In genomic region chr3:45552031-45552772, GRCh38 we compare ENCODE assay signal across 10 cellular contexts. TPM values are rescaled to one million over a fixed set of nuclear protein-coding genes. Genes with fewer than 3 reads are reported as not detected.
A peak's percentile ranks its signal among the peaks of the same experiment; 100 is the strongest.
DNase-seq lines count a peak whose midpoint lies in the region; ATAC-seq and TF ChIP-seq lines count a peak whose summit lies in the region.
"Had no signal": no experiment of that assay in that cellular context is flagged by ENCODE, and none has a peak within 500 bp of the region (broad histone marks: within the 10 kb centered on the region; RNA-seq: fewer than 3 reads in every experiment).

No MANE protein-coding gene starts in this region.

- no peak for TF ChIP-seq CTCF in RWPE2 (IDR thresholded peaks at IDR 0.05; ENCODE audit: poor library complexity, severe bottlenecking)
- no peak for TF ChIP-seq CTCF in right atrium auricular region (IDR thresholded peaks at IDR 0.05)

- peaks cover 33% of the 10 kb centered on the region for H3F3A ChIP-seq in GM23248 (ENCODE audit: insufficient read depth)

- H3K9me2 ChIP-seq in GM23248 (ENCODE audit: insufficient read depth), result no peaks in the 10 kb centered on the region

- peak overlapping the region; percentile 63 for H3K27ac ChIP-seq in GM23248
- H3K27ac ChIP-seq in RWPE2 (ENCODE audit: poor library complexity, severe bottlenecking), result peak overlapping the region; percentile 30
- peak overlapping the region; percentile 83 to 84 for H3K27ac ChIP-seq in right atrium auricular region

- H3K36me3 ChIP-seq in GM23248 (ENCODE audit: low read depth), result no peaks in the 10 kb centered on the region
- no peaks in the 10 kb centered on the region; the same call in 1 of the 2 replicates for H3K36me3 ChIP-seq in RWPE2 (ENCODE audit: low read depth)
- no peaks in the 10 kb centered on the region for H3K36me3 ChIP-seq in right atrium auricular region

- H3K4me2 ChIP-seq in GM23248 (ENCODE audit: unreplicated experiment), result peak overlapping the region; percentile 55

- no peak for ATAC-seq in RWPE2 (ENCODE audit: low read depth)
- ATAC-seq in HG03439 (IDR thresholded peaks at IDR 0.05; ENCODE audit: unreplicated experiment), result no peak
- ATAC-seq in GM19452 (IDR thresholded peaks at IDR 0.05; ENCODE audit: unreplicated experiment), result no peak

- H3K27me3 ChIP-seq in GM23248 (replicated peaks; ENCODE audit: insufficient read depth), result no peaks in the 10 kb centered on the region
- no peaks in the 10 kb centered on the region for H3K27me3 ChIP-seq in RWPE2 (ENCODE audit: insufficient read depth, poor library complexity, severe bottlenecking)
- H3K27me3 ChIP-seq in right atrium auricular region, result no peaks in the 10 kb centered on the region

- H2AFZ ChIP-seq in GM23248, result no peak overlapping the region

- H3K4me1 ChIP-seq in GM23248 (ENCODE audit: insufficient read depth), result peaks cover 54% of the 10 kb centered on the region
- peaks cover 34% of the 10 kb centered on the region for H3K4me1 ChIP-seq in RWPE2 (ENCODE audit: insufficient read depth, poor library complexity, severe bottlenecking)
- H3K4me1 ChIP-seq in right atrium auricular region, result peaks cover 0 to 74% of the 10 kb centered on the region in 2 donors

- 62 to 66% methylated on average over 10 of the region's 10 CpGs for WGBS in GM23248 (ENCODE audit: low coverage in 1 of 2, low lambda C conversion rate in 2 of 2, missing lambda C conversion rate in 2 of 2), 2 experiments

- H3K9me3 ChIP-seq in GM23248 (ENCODE audit: low read depth) (no peaks in the 10 kb centered on the region), RWPE2 (ENCODE audit: severe bottlenecking) (no peaks in the 10 kb centered on the region), right atrium auricular region (no peaks in the 10 kb centered on the region)

- H3K9ac ChIP-seq in GM23248, result 0 out of 2 replicates have a peak overlapping the region, but pooled peaks have one; percentile 0

- H3K4me3 ChIP-seq in GM23248 (0 out of 2 replicates have a peak overlapping the region, but pooled peaks have one; percentile 1), RWPE2 (ENCODE audit: severe bottlenecking) (no peak overlapping the region), right atrium auricular region (no peak overlapping the region)

- no peaks in the 10 kb centered on the region for H3K79me2 ChIP-seq in GM23248 (ENCODE audit: insufficient read depth)

- DNase-seq in GM23248, result peak; percentile 35
- no peak for DNase-seq in RWPE2 (ENCODE audit: low spot score)
- no peak for DNase-seq in right atrium auricular region (ENCODE audit: low spot score)
- DNase-seq in superior temporal gyrus (ENCODE audit: extremely low spot score), result peak; percentile 7
- DNase-seq in T-helper 1 cell, result no peak
- DNase-seq: activated CD8-positive, alpha-beta memory T cell treated with anti-CD3 and anti-CD28 coated beads, Interleukin-2, amount 50 U/mL, for 48 hours; naive B cell; NCI-H187 had no signal

- in situ Hi-C loops in GM23248 (cut with MboI), result no loop called here

- no peaks in the 10 kb centered on the region for H4K20me1 ChIP-seq in GM23248 (ENCODE audit: insufficient read depth)

RNA-seq across cellular contexts. Expression of gene LIMD1, which starts 42.3 kb away (rescaled TPM):
- total RNA-seq in GM23248 (2014; rRNA removed; shearing (Covaris generic)), result 8.3 and 10.3 TPM in 2 replicates
- 6.2 and 8.6 TPM in 2 replicates for polyA plus RNA-seq in GM23248 (2016; fragmentation: Nextera tagmentation; extraction: Ambion mirVana)
- total RNA-seq in right atrium auricular region, result 10 to 100 TPM; 15.8 to 19.4 TPM

Comparison
In these comparisons a context has a peak if more than half of its experiments do, and no peak if none do; other contexts are left out.
1. DNase-seq: peak in GM23248 (single experiment) and superior temporal gyrus (single experiment); none in RWPE2 (single experiment), right atrium auricular region (single experiment) and T-helper 1 cell (0 of 5).
2. H3K27ac ChIP-seq: peak in every context shown above with its lines; median percentile 84 in right atrium auricular region; 63 in GM23248; 30 in RWPE2.